ENCODE assay signal across 8 cellular contexts in the genomic region with DNA sequence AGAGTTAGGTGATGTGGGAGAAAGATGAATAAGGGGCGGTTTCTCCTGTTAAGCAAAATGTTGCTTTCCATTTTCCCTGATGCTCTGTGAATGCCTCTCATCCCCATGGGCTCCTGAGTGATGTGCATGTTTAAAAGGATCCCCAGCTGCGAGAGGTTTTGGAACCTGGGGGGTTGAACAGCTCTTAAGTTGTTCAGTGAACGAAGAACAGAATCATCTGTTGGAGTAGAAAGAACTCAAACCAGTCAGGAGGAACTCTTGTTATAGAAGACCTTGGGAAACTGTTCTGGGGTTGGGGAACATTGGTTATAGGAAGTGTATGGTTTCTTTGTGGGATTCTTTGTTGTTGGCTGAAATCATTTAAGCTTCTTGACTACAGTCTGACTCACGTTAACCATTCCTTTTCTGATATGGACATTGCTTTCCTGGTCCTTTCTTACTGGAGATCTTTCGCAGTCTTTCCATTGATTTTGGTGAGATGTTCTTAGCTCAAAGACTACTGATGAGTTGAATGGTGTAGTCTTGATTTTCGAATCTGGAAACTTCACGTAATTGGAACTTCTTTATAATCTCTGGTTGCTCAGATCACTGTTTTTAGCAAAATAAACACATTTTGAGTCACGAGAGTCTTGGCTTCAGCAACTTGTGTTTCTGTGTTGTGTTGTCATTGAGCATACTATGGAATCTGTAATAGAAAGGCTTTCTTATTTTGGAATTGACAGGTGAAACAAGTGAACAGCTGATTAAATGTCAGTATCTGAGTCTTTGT. TPM values are rescaled to one million over a fixed set of nuclear protein-coding genes. Genes with fewer than 3 reads are reported as not detected.
DNase-seq lines count a peak whose midpoint lies in the region; ATAC-seq and TF ChIP-seq lines count a peak whose summit lies in the region.

No MANE protein-coding gene starts in this region.

- peaks cover 32% of the 10 kb centered on the region for H3K4me1 ChIP-seq in SJSA1 (replicated peaks)
- H3K4me1 ChIP-seq in parathyroid adenoma, result peaks cover 24% of the 10 kb centered on the region

- H3K4me2 ChIP-seq in parathyroid adenoma (ENCODE audit: low read length), result peak overlapping the region; percentile 87

- H3K27ac ChIP-seq in SJSA1 (peak overlapping the region; percentile 99), epithelial cell of prostate (peak overlapping the region; percentile 98), parathyroid adenoma (peak overlapping the region; percentile 98)

- no peak for DNase-seq in activated CD4-positive, alpha-beta T cell treated with anti-CD3 and anti-CD28 coated beads, Interleukin-2, amount 10 ng/mL, durations not matched to agents 7 days and 5 days
- no peak for DNase-seq in activated CD4-positive, alpha-beta T cell treated with anti-CD3 and anti-CD28 coated beads, Interleukin-2, amount 50 U/mL, for 1 hour
- DNase-seq in SJSA1 (ENCODE audit: low read depth in 1 of 2, low spot score in 2 of 2), result peak in 1 of 2 experiments; percentile 37
- no peak for DNase-seq in epithelial cell of prostate (ENCODE audit: low read depth, low spot score)
- DNase-seq in HPDE6-E6E7 (ENCODE audit: extremely low spot score), result no peak

- H3K36me3 ChIP-seq in SJSA1 (peaks cover 17% of the 10 kb centered on the region), parathyroid adenoma (ENCODE audit: control insufficient read depth, insufficient read depth, low read length) (no peaks in the 10 kb centered on the region)

- 0 out of 2 replicates have a peak, but pooled peaks cover 3% of the 10 kb centered on the region for H3K9me3 ChIP-seq in SJSA1 (replicated peaks)
- no peaks in the 10 kb centered on the region for H3K9me3 ChIP-seq in parathyroid adenoma (ENCODE audit: control insufficient read depth, low read length)

- peaks cover 44% of the 10 kb centered on the region for H3K4me1 Mint-ChIP-seq in activated CD4-positive, alpha-beta T cell treated with anti-CD3 and anti-CD28 coated beads, Interleukin-2, amount 10 ng/mL, durations not matched to agents 7 days and 5 days

- no peak for TF ChIP-seq CTCF in parathyroid adenoma (IDR thresholded peaks at IDR 0.05)

- ATAC-seq in GM18517 (IDR thresholded peaks at IDR 0.05; ENCODE audit: unreplicated experiment) (no peak), GM18502 (IDR thresholded peaks at IDR 0.05; ENCODE audit: poor library complexity, unreplicated experiment) (no peak)

- peak overlapping the region; percentile 79; the same call in 1 of the 2 replicates for H3K4me3 ChIP-seq in SJSA1
- H3K4me3 ChIP-seq in parathyroid adenoma (ENCODE audit: low read depth, low read length), result peak overlapping the region; percentile 82

- peaks cover 7% of the 10 kb centered on the region for H3K36me3 Mint-ChIP-seq in activated CD4-positive, alpha-beta T cell treated with anti-CD3 and anti-CD28 coated beads, Interleukin-2, amount 10 ng/mL, durations not matched to agents 7 days and 5 days (ENCODE audit: low read depth)

- H2AFZ ChIP-seq in parathyroid adenoma, result peak overlapping the region; percentile 83

- peak overlapping the region; percentile 100 for H3K27ac Mint-ChIP-seq in activated CD4-positive, alpha-beta T cell treated with anti-CD3 and anti-CD28 coated beads, Interleukin-2, amount 10 ng/mL, durations not matched to agents 7 days and 5 days

- CTCF ChIA-PET in activated CD4-positive, alpha-beta T cell treated with anti-CD3 and anti-CD28 coated beads, Interleukin-2, amount 10 ng/mL, durations not matched to agents 7 days and 5 days (lab: Charles Lee), result interaction anchor here (1.0 to 4.2 kb wide), 11 partner anchors 9 to 110 kb away, joined by 3 to 11 read pairs (median 5); a partner anchor contains a TSS

- H3K9me3 Mint-ChIP-seq in activated CD4-positive, alpha-beta T cell treated with anti-CD3 and anti-CD28 coated beads, Interleukin-2, amount 10 ng/mL, durations not matched to agents 7 days and 5 days, result no peaks in the 10 kb centered on the region

- H3K27me3 Mint-ChIP-seq in activated CD4-positive, alpha-beta T cell treated with anti-CD3 and anti-CD28 coated beads, Interleukin-2, amount 10 ng/mL, durations not matched to agents 7 days and 5 days, result no peaks in the 10 kb centered on the region

- H3K9ac ChIP-seq in parathyroid adenoma, result peak overlapping the region; percentile 64

- H3K4me3 Mint-ChIP-seq in activated CD4-positive, alpha-beta T cell treated with anti-CD3 and anti-CD28 coated beads, Interleukin-2, amount 10 ng/mL, durations not matched to agents 7 days and 5 days, result peak overlapping the region; percentile 83

- peaks cover 33% of the 10 kb centered on the region for H3K79me2 ChIP-seq in parathyroid adenoma

- POLR2A ChIA-PET in activated CD4-positive, alpha-beta T cell treated with anti-CD3 and anti-CD28 coated beads, Interleukin-2, amount 10 ng/mL, durations not matched to agents 7 days and 5 days (lab: Charles Lee), result interaction anchor here (2.8 kb wide), 1 partner anchor 10 kb away, joined by 15 read pairs; no protein-coding TSS in a partner anchor

- H3K27me3 ChIP-seq in SJSA1 (replicated peaks) (no peaks in the 10 kb centered on the region), parathyroid adenoma (ENCODE audit: control insufficient read depth, insufficient read depth, low read length) (no peaks in the 10 kb centered on the region)

RNA-seq across cellular contexts. Expression of a gene that starts 1.3 kb away (rescaled TPM):
- 10 to 100 TPM; 27.1 to 28.7 TPM for total RNA-seq in activated CD4-positive, alpha-beta T cell treated with anti-CD3 and anti-CD28 coated beads, Interleukin-2, amount 10 ng/mL, durations not matched to agents 7 days and 5 days
- 28.8 and 42.8 TPM in 2 replicates for total RNA-seq in SJSA1 (2014; rRNA removed; shearing (Covaris generic))

RNA-seq across cellular contexts. Expression of a gene that starts 21.0 kb away (rescaled TPM):
- 10 to 100 TPM; 40.9 to 44.7 TPM for total RNA-seq in activated CD4-positive, alpha-beta T cell treated with anti-CD3 and anti-CD28 coated beads, Interleukin-2, amount 10 ng/mL, durations not matched to agents 7 days and 5 days
- total RNA-seq in SJSA1 (2014; rRNA removed; shearing (Covaris generic)), result 50.5 and 50.6 TPM in 2 replicates

RNA-seq across cellular contexts. Expression of a gene that starts 58.2 kb away (rescaled TPM):
- 100 to 1,000 TPM; 161 to 182 TPM for total RNA-seq in activated CD4-positive, alpha-beta T cell treated with anti-CD3 and anti-CD28 coated beads, Interleukin-2, amount 10 ng/mL, durations not matched to agents 7 days and 5 days
- not detected in 2 replicates for total RNA-seq in SJSA1 (2014; rRNA removed; shearing (Covaris generic))

Comparison
In these comparisons a context has a peak if more than half of its experiments do, and no peak if none do; other contexts are left out.
1. RNA of a gene that starts 58.2 kb away (total RNA-seq): 161 to 182 TPM in activated CD4-positive, alpha-beta T cell treated with anti-CD3 and anti-CD28 coated beads, Interleukin-2, amount 10 ng/mL, durations not matched to agents 7 days and 5 days; not detected in SJSA1; every median in the first group is over 100 times any median in the second.
2. Peak in every context shown above with its lines, with median percentiles within 50 percentile points of each other: H3K27ac ChIP-seq.